In genomic region chr12:98743362-98743953, GRCh38 we compare ENCODE assay signal across 8 cellular contexts.
A peak's percentile ranks its signal among the peaks of the same experiment; 100 is the strongest.
DNase-seq lines count a peak whose midpoint lies in the region; ATAC-seq and TF ChIP-seq lines count a peak whose summit lies in the region.

No MANE protein-coding gene starts in this region.

- H3K36me3 ChIP-seq in SJCRH30, result no peaks in the 10 kb centered on the region

- peaks cover 9% of the 10 kb centered on the region for H3K4me1 ChIP-seq in SJCRH30

- no peak overlapping the region for H3K4me3 ChIP-seq in SJCRH30
- no peak overlapping the region for H3K4me3 ChIP-seq in epithelial cell of proximal tubule (ENCODE audit: low read depth, low read length)

- H3K27ac ChIP-seq in SJCRH30, result no peak overlapping the region

- TF ChIP-seq CTCF in epithelial cell of proximal tubule (conservative IDR thresholded peaks at IDR 0.05; ENCODE audit: low read depth, low read length), result peak; percentile 52

- H3K9me3 ChIP-seq in SJCRH30 (replicated peaks), result no peaks in the 10 kb centered on the region

- ATAC-seq in HG02938 (IDR thresholded peaks at IDR 0.05; ENCODE audit: unreplicated experiment), result peak; percentile 51

- no peaks in the 10 kb centered on the region for H3K27me3 ChIP-seq in SJCRH30

- DNase-seq in activated CD4-positive, alpha-beta T cell treated with anti-CD3 and anti-CD28 coated beads for 48 hours, result peak; percentile 71
- DNase-seq in activated CD4-positive, alpha-beta T cell treated with anti-CD3 and anti-CD28 coated beads for 1 hour, result no peak
- DNase-seq in SJCRH30 (peak; percentile 17 to 41), epithelial cell of proximal tubule (ENCODE audit: low read depth) (no peak), superior temporal gyrus (ENCODE audit: extremely low spot score) (no peak), cerebellar nuclear complex (lab: John Stamatoyannopoulos, UW) (no peak)
- peak; percentile 32 to 53 for DNase-seq in stimulated activated CD4-positive, alpha-beta T cell treated with anti-CD3 and anti-CD28 coated beads, Interleukin-2, amount 100 ng/mL, for 24 hours

Comparison
In these comparisons a context has a peak if more than half of its experiments do, and no peak if none do; other contexts are left out.
1. DNase-seq: peak in activated CD4-positive, alpha-beta T cell treated with anti-CD3 and anti-CD28 coated beads for 48 hours (single experiment), SJCRH30 (2 of 2) and stimulated activated CD4-positive, alpha-beta T cell treated with anti-CD3 and anti-CD28 coated beads, Interleukin-2, amount 100 ng/mL, for 24 hours (2 of 2); none in activated CD4-positive, alpha-beta T cell treated with anti-CD3 and anti-CD28 coated beads for 1 hour (single experiment), epithelial cell of proximal tubule (single experiment), superior temporal gyrus (single experiment) and cerebellar nuclear complex (0 of 2).